ENCODE assay signal across 21 cellular contexts in the genomic region with DNA sequence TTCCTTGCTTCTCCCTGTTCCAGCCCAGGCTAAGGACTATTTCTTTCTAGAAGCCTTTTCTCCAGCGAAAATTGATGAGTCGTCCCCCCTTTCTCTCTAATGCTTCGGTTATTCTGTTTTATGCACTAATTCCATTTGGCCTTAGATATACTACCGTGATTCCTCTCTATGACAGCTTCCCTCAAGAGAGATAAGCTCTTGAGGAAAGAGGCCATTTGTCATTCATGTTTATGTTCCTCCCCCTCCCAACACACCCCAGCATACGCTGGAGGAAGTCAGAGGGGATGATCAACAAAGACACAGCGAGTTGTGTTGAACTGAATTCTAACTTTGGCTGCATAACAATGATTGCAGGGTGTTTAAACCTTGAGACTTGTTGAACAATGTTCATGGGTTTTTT.
DNase-seq lines count a peak whose midpoint lies in the region; ATAC-seq and TF ChIP-seq lines count a peak whose summit lies in the region.
"Had no signal": no experiment of that assay in that cellular context is flagged by ENCODE, and none has a peak within 500 bp of the region (broad histone marks: within the 10 kb centered on the region; RNA-seq: fewer than 3 reads in every experiment).

No MANE protein-coding gene starts in this region.

- H3K9ac ChIP-seq in IMR-90 (ENCODE audit: low read depth, low read length) (no peak overlapping the region), SK-N-SH (no peak overlapping the region)
- H3K9ac ChIP-seq: BLaER1 had no signal

- H3K4me2 ChIP-seq in IMR-90 (ENCODE audit: low read depth, low read length) = no peak overlapping the region
- H3K4me2 ChIP-seq in SK-N-SH = no peak overlapping the region
- H3K4me2 ChIP-seq: BLaER1 had no signal

- ATAC-seq in IMR-90 (ENCODE audit: low read depth) = no peak
- ATAC-seq: K562, Panc1 had no signal

- 100% methylated on average over 2 of the region's 6 CpGs; no CpG with 5 or more reads in 1 of the 2 experiments for whole genome bisulfite sequencing in IMR-90 (ENCODE audit: extremely low coverage in 2 of 2, insufficient read length in 1 of 2), 2 experiments
- WGBS in SK-N-SH (ENCODE audit: low lambda C conversion rate) = 41% methylated on average over 6 of the region's 6 CpGs

- H3K27ac ChIP-seq in IMR-90 (ENCODE audit: insufficient read depth, low read length) (no peak overlapping the region), SK-N-SH (ENCODE audit: low read depth in 2 of 2, low read length in 1 of 2) (no peak overlapping the region)
- H3K27ac ChIP-seq: BLaER1 had no signal

- no peak overlapping the region for H4K8ac ChIP-seq in IMR-90 (ENCODE audit: low read depth in 2 of 2, low read length in 2 of 2)

- H2BK5ac ChIP-seq in IMR-90 (ENCODE audit: low read depth, low read length, poor library complexity, severe bottlenecking) = no peak overlapping the region

- H3F3A ChIP-seq in SK-N-SH (replicated peaks; ENCODE audit: insufficient read depth) = no peaks in the 10 kb centered on the region

- H2AK5ac ChIP-seq in IMR-90 (ENCODE audit: low read depth, low read length) = no peak overlapping the region

- BruUV-seq in IMR-90 (replicated peaks; lab: Mats Ljungman, UMichigan) = no TSS peak

- H3K4ac ChIP-seq in IMR-90 (ENCODE audit: low read depth, low read length) = no peak overlapping the region

- intact Hi-C loops in IMR-90 (cut with micrococcal nuclease) = no loop called here

- H3K4me1 ChIP-seq in IMR-90 (ENCODE audit: control insufficient read depth, insufficient read depth, low read length) = peaks cover 1% of the 10 kb centered on the region; the same call in 1 of the 2 replicates
- peaks cover 0 to 11% of the 10 kb centered on the region in 2 experiments; a peak in 1 of 4 replicates for H3K4me1 ChIP-seq in SK-N-SH (ENCODE audit: control insufficient read depth in 1 of 2, insufficient read depth in 2 of 2, low read depth in 1 of 2, low read length in 1 of 2)
- H3K4me1 ChIP-seq: BLaER1 had no signal

- H3K4me3 ChIP-seq in IMR-90 (ENCODE audit: insufficient read depth, low read depth, low read length) (no peak overlapping the region), SK-N-SH (ENCODE audit: low read depth in 2 of 2, low read length in 1 of 2) (no peak overlapping the region), fibroblast of villous mesenchyme (ENCODE audit: low read depth, low read length) (no peak overlapping the region)
- H3K4me3 ChIP-seq: BLaER1, K562, MG63 had no signal

- DNase-seq in IMR-90 (peak; percentile 4), SK-N-SH (no peak), fibroblast of villous mesenchyme (ENCODE audit: low read depth) (peak; percentile 14), retina (peak; percentile 20), SKM-1 (lab: John Stamatoyannopoulos, UW; ENCODE audit: unreplicated experiment) (no peak), SKM-1 treated with dmso at 0.1 percent for 144 hours (lab: John Stamatoyannopoulos, UW; ENCODE audit: unreplicated experiment) (no peak)
- DNase-seq in stimulated activated CD4-positive, alpha-beta T cell treated with anti-CD3 and anti-CD28 coated beads, Interleukin-1b, Interleukin-23, amount 100 ng/mL, for 48 hours = no peak
- DNase-seq: ACHN; CD4-positive, alpha-beta T cell; COR-L47; DMS79; MG63; NCI-H1092; NCI-H1436; NCI-H187 treated with DMSO at 0.1 percent for 48 hours; NCI-H2107; NK-92 treated with Interleukin-12 subunit alpha and Interleukin-12 subunit beta, amount 100 ng/mL, for 24 hours; SIG-M5 had no signal

- H4K20me1 ChIP-seq in IMR-90 (ENCODE audit: insufficient read depth, low read length) (no peaks in the 10 kb centered on the region), SK-N-SH (ENCODE audit: insufficient read depth) (no peaks in the 10 kb centered on the region)
- H4K20me1 ChIP-seq: BLaER1 had no signal

- H3K9me1 ChIP-seq in IMR-90 (ENCODE audit: insufficient read depth, low read length) = no peaks in the 10 kb centered on the region

- dilution Hi-C loops in IMR-90 (cut with HindIII; ENCODE audit: low sequenced_read_pairs, unreplicated experiment) = no loop called here

- H3K23ac ChIP-seq in IMR-90 (ENCODE audit: low read depth, low read length) = no peak overlapping the region

- no peaks in the 10 kb centered on the region for H3K9me2 ChIP-seq in SK-N-SH

- H2AK9ac ChIP-seq in IMR-90 (replicated peaks; ENCODE audit: low read depth, low read length, poor library complexity) = no peak overlapping the region

- no peak overlapping the region for H2AFZ ChIP-seq in IMR-90 (replicated peaks; ENCODE audit: low read length, poor library complexity)
- no peak overlapping the region for H2AFZ ChIP-seq in SK-N-SH (ENCODE audit: low read depth)

- no peak overlapping the region for H4K91ac ChIP-seq in IMR-90 (ENCODE audit: insufficient read depth, low read depth, low read length)

- no peak overlapping the region for H3K18ac ChIP-seq in IMR-90 (ENCODE audit: low read depth, low read length)

- CTCF ChIA-PET in IMR-90 (lab: Yijun Ruan, JAX) (no interaction called here), SK-N-SH (lab: Yijun Ruan, JAX) (interaction anchor here (1.5 kb wide), 1 partner anchor 30 kb away, joined by 5 read pairs; no protein-coding TSS in a partner anchor)

- no peak for TF ChIP-seq POLR2A in IMR-90 (IDR thresholded peaks at IDR 0.05; ENCODE audit: low read depth, low read length)

- TF ChIP-seq CTCF in IMR-90 (conservative IDR thresholded peaks at IDR 0.05; ENCODE audit: low read depth, low read length) = no peak
- TF ChIP-seq CTCF in SK-N-SH (IDR thresholded peaks at IDR 0.05) = no peak
- no peak for TF ChIP-seq CTCF in fibroblast of villous mesenchyme (IDR thresholded peaks at IDR 0.05; ENCODE audit: insufficient read depth, low read depth, low read length)

- H2BK20ac ChIP-seq in IMR-90 (ENCODE audit: low read depth, low read length) = no peak overlapping the region

- H3K79me1 ChIP-seq in IMR-90 (ENCODE audit: low read depth in 1 of 2, low read length in 2 of 2) = no peaks in the 10 kb centered on the region

- POLR2A ChIA-PET in IMR-90 (lab: Charles Lee; ENCODE audit: unreplicated experiment) (no interaction called here), SK-N-SH (lab: Yijun Ruan, JAX) (no interaction called here)

- no peak overlapping the region for H4K5ac ChIP-seq in IMR-90 (ENCODE audit: low read depth, low read length)

- H3K27me3 ChIP-seq in IMR-90 (ENCODE audit: control insufficient read depth, insufficient read depth, low read length) (no peaks in the 10 kb centered on the region), SK-N-SH (ENCODE audit: insufficient read depth) (no peaks in the 10 kb centered on the region)
- H3K27me3 ChIP-seq: BLaER1, MG63 had no signal

- no peak overlapping the region for H2BK15ac ChIP-seq in IMR-90 (ENCODE audit: low read depth, low read length)

- H2BK120ac ChIP-seq in IMR-90 (ENCODE audit: low read depth, low read length) = no peak overlapping the region

- no peaks in the 10 kb centered on the region for H3K36me3 ChIP-seq in IMR-90 (ENCODE audit: control insufficient read depth, insufficient read depth, low read length)
- H3K36me3 ChIP-seq in SK-N-SH (replicated peaks in 1 of 2; ENCODE audit: control insufficient read depth in 1 of 2, insufficient read depth in 2 of 2, low read length in 1 of 2) = no peaks in the 10 kb centered on the region
- H3K36me3 ChIP-seq: BLaER1 had no signal

- in situ Hi-C loops in IMR-90 (cut with MboI; ENCODE audit: low sequenced_read_pairs) = no loop called here

- no peak for TF ChIP-seq EP300 in SK-N-SH (IDR thresholded peaks at IDR 0.05; ENCODE audit: borderline replicate concordance in 1 of 2, low read depth in 1 of 2, low read length in 1 of 2)

- no peaks in the 10 kb centered on the region for H3K9me3 ChIP-seq in IMR-90 (ENCODE audit: control insufficient read depth, insufficient read depth, low read length)
- H3K9me3 ChIP-seq in SK-N-SH = no peaks in the 10 kb centered on the region
- H3K9me3 ChIP-seq: BLaER1, MG63 had no signal

- H3K14ac ChIP-seq in IMR-90 (replicated peaks; ENCODE audit: low read depth, low read length) = no peak overlapping the region

- no peak overlapping the region for H3K56ac ChIP-seq in IMR-90 (ENCODE audit: extremely low read depth, insufficient read depth, low read length)

- H3K79me2 ChIP-seq in SK-N-SH (ENCODE audit: insufficient read depth) = no peaks in the 10 kb centered on the region

- TF ChIP-seq RAD21 in IMR-90 (IDR thresholded peaks at IDR 0.05; ENCODE audit: low read length) = no peak
- TF ChIP-seq RAD21 in SK-N-SH (IDR thresholded peaks at IDR 0.05; ENCODE audit: low read length) = no peak

TF ChIP-seq in IMR-90, 13 proteins besides CTCF, POLR2A, EP300 and RAD21 (continues in another document):
- TF ChIP-seq SMC3 (IDR thresholded peaks at IDR 0.05; ENCODE audit: low read depth, low read length) (no peak), RCOR1 (IDR thresholded peaks at IDR 0.05; ENCODE audit: insufficient replicate concordance, low read length) (no peak), BHLHE40 (IDR thresholded peaks at IDR 0.05; ENCODE audit: low read depth, low read length) (no peak), CEBPB (IDR thresholded peaks at IDR 0.05; ENCODE audit: low read depth, low read length) (no peak), RFX5 (IDR thresholded peaks at IDR 0.05; ENCODE audit: low read depth, low read length) (no peak), MXI1 (IDR thresholded peaks at IDR 0.05; ENCODE audit: borderline replicate concordance, low read depth, low read length) (no peak), MAFK (IDR thresholded peaks at IDR 0.05; ENCODE audit: low read depth, low read length) (no peak), MAZ (IDR thresholded peaks at IDR 0.05; ENCODE audit: borderline replicate concordance, low read depth, low read length) (no peak)

Comparison
In these comparisons a context has a peak if more than half of its experiments do, and no peak if none do; other contexts are left out.
1. DNase-seq: peak in IMR-90 (single experiment), fibroblast of villous mesenchyme (single experiment) and retina (single experiment); none in SK-N-SH (single experiment), SKM-1 (single experiment), stimulated activated CD4-positive, alpha-beta T cell treated with anti-CD3 and anti-CD28 coated beads, Interleukin-1b, Interleukin-23, amount 100 ng/mL, for 48 hours (single experiment) and SKM-1 treated with dmso at 0.1 percent for 144 hours (single experiment).